ENCODE assay signal across 24 cellular contexts in genomic region chr7:141228482-141228881, GRCh38.
"Had no signal": no experiment of that assay in that cellular context is flagged by ENCODE, and none has a peak within 500 bp of the region (broad histone marks: within the 10 kb centered on the region; RNA-seq: fewer than 3 reads in every experiment).

No MANE protein-coding gene starts in this region.

- H3K4me1 ChIP-seq: prostate gland, sigmoid colon, stomach, thyroid gland, tibial nerve, upper lobe of left lung, vagina had no signal

- H3K27ac ChIP-seq: neutrophil, prostate gland, right lobe of liver, sigmoid colon, stomach, thoracic aorta, thyroid gland, tibial nerve, upper lobe of left lung, vagina had no signal

- H3K36me3 ChIP-seq: neutrophil, prostate gland, right lobe of liver, sigmoid colon, stomach, thoracic aorta, thyroid gland, tibial nerve, upper lobe of left lung, vagina had no signal

- H3K9me3 ChIP-seq: neutrophil, prostate gland, right lobe of liver, sigmoid colon, stomach, thoracic aorta, thyroid gland, tibial nerve, upper lobe of left lung, vagina had no signal

- H3K4me3 ChIP-seq: prostate gland, right lobe of liver, sigmoid colon, stomach, thoracic aorta, thyroid gland, tibial nerve, upper lobe of left lung, vagina had no signal

- H3K27me3 ChIP-seq: neutrophil, right lobe of liver, sigmoid colon, stomach, thyroid gland, tibial nerve, upper lobe of left lung, vagina had no signal

- ATAC-seq: naive thymus-derived CD8-positive, alpha-beta T cell; natural killer cell treated with Interleukin-12 subunit alpha and Interleukin-12 subunit beta and Interleukin-15 and Interleukin-18, amount 100 ng/mL, for 72 hours; right cardiac atrium; right lobe of liver; stimulated activated effector memory CD8-positive, alpha-beta T cell treated with anti-CD3 and anti-CD28 coated beads, Interleukin-12 subunit alpha, Interleukin-12 subunit beta, amount 100 ng/mL, for 72 hours; stimulated activated naive B cell treated with anti-CD40 and anti-IgM and Interleukin-4, amounts not matched to agents 10 μg/mL and 1 μg/mL and 100 μg/mL, for 72 hours had no signal

- DNase-seq: naive thymus-derived CD8-positive, alpha-beta T cell; nephron progenitor cell; nucleus accumbens; right cardiac atrium; right lobe of liver; sigmoid colon; small intestine; stimulated activated CD4-positive, alpha-beta T cell treated with anti-CD3 and anti-CD28 coated beads, Interleukin-15, amount 100 ng/mL, for 24 hours; stimulated activated CD4-positive, alpha-beta T cell treated with anti-CD3 and anti-CD28 coated beads, Interleukin-2, amount 100 ng/mL, for 24 hours; stimulated activated CD4-positive, alpha-beta T cell treated with anti-CD3 and anti-CD28 coated beads, Interleukin-2, amount 100 ng/mL, for 48 hours; stimulated activated CD4-positive, alpha-beta T cell treated with anti-CD3 and anti-CD28 coated beads, Interleukin-4, amount 100 ng/mL, for 24 hours; stimulated activated naive B cell treated with anti-CD40 and anti-IgM and Interleukin-4, amounts not matched to agents 10 μg/mL and 1 μg/mL and 100 μg/mL, for 72 hours; stimulated activated naive CD4-positive, alpha-beta T cell treated with Interleukin-2 at 50 U/mL for 16 hours; stomach; thyroid gland; trophoblast cell; upper lobe of left lung had no signal
